In genomic region chr2:166405569-166405926, GRCh38 we compare ENCODE assay signal across 24 cellular contexts.
DNase-seq lines count a peak whose midpoint lies in the region; ATAC-seq, FAIRE-seq and TF ChIP-seq lines count a peak whose summit lies in the region.
"Had no signal": no experiment of that assay in that cellular context is flagged by ENCODE, and none has a peak within 500 bp of the region (broad histone marks: within the 10 kb centered on the region; RNA-seq: fewer than 3 reads in every experiment).

No MANE protein-coding gene starts in this region.

- DNase-seq in HEK293T (ENCODE audit: extremely low spot score) (no peak), urothelium cell line (ENCODE audit: low spot score) (no peak), NCI-H2227 (lab: John Stamatoyannopoulos, UW; ENCODE audit: unreplicated experiment) (no peak)
- DNase-seq: 8988T; ACHN; BE2C; C1 segment of cervical spinal cord; CD4-positive, alpha-beta memory T cell; CD4-positive, CD25-positive, alpha-beta regulatory T cell; CD8-positive, alpha-beta memory T cell; COR-L47; DMS 273 treated with DMSO at 0.1 percent for 48 hours; DMS153; DMS53; DND-41; EL; GDM1 had no signal

- no peak overlapping the region for H3K4me3 ChIP-seq in HEK293 (ENCODE audit: low read depth, low read length)
- H3K4me3 ChIP-seq: BLaER1, GM12878 had no signal

- no peaks in the 10 kb centered on the region for H3K36me3 ChIP-seq in HEK293 (ENCODE audit: control insufficient read depth in 2 of 2, insufficient read depth in 1 of 2, low read length in 2 of 2)
- H3K36me3 ChIP-seq: BE2C, BLaER1 had no signal

- H3K4me1 ChIP-seq in HEK293 (ENCODE audit: control insufficient read depth, insufficient read depth, low read length), result peaks cover 8% of the 10 kb centered on the region; the same call in 1 of the 2 replicates
- H3K4me1 ChIP-seq: BLaER1 had no signal

- no peaks in the 10 kb centered on the region for H3K9me3 ChIP-seq in HEK293 (ENCODE audit: control insufficient read depth, insufficient read depth, low read depth, low read length)
- H3K9me3 ChIP-seq: BE2C, BLaER1 had no signal

- ATAC-seq in HG03342 (IDR thresholded peaks at IDR 0.05; ENCODE audit: unreplicated experiment), result no peak
- ATAC-seq: GM12878 had no signal

- CTCF ChIA-PET in HEK293 (lab: Yijun Ruan, JAX) (interaction anchor here (1.2 kb wide), 1 partner anchor 21 kb away, joined by 3 read pairs; no protein-coding TSS in a partner anchor), HEK293T (lab: Yijun Ruan, JAX) (no interaction called here)

- TF ChIP-seq CTCF in HEK293 (tag by site-specific recombination; IDR thresholded peaks at IDR 0.05), result no peak

- H3K27ac ChIP-seq in HEK293 (ENCODE audit: extremely low read depth, low read depth, low read length), result peak overlapping the region; percentile 54
- H3K27ac ChIP-seq: BLaER1 had no signal

- POLR2A ChIA-PET in HEK293 (lab: Yijun Ruan, JAX) (no interaction called here), HEK293T (lab: Yijun Ruan, JAX) (interaction anchor here (1.3 kb wide), 1 partner anchor 23 kb away, joined by 3 read pairs; no protein-coding TSS in a partner anchor)

- peak; percentile 59 for FAIRE-seq in urothelium cell line (lab: Jason Lieb, UNC)
- FAIRE-seq: A204.1, GM12878, GM12892, GM18507 had no signal

TF ChIP-seq in HEK293, 187 proteins besides CTCF, POLR2A, EP300 and RAD21:
- TF ChIP-seq GFI1B (tag by site-specific recombination; IDR thresholded peaks at IDR 0.05) (no peak), PRDM10 (tag by site-specific recombination; IDR thresholded peaks at IDR 0.05) (0 out of 2 replicates have a peak, but pooled peaks have one; percentile 14), SALL2 (tag by site-specific recombination; IDR thresholded peaks at IDR 0.05; ENCODE audit: borderline replicate concordance) (no peak)

TF ChIP-seq in HEK293T, 16 proteins besides CTCF, POLR2A, EP300 and RAD21:
- TF ChIP-seq NFRKB (IDR thresholded peaks at IDR 0.05) (no peak), PKNOX1 (IDR thresholded peaks at IDR 0.05) (peak; percentile 84)
